Comparison of ENCODE assay signal across 8 cellular contexts in genomic region chr2:98634406-98635092, GRCh38. TPM values are rescaled to one million over a fixed set of nuclear protein-coding genes. Genes with fewer than 3 reads are reported as not detected.
A peak's percentile ranks its signal among the peaks of the same experiment; 100 is the strongest.
DNase-seq lines count a peak whose midpoint lies in the region; ATAC-seq, FAIRE-seq and TF ChIP-seq lines count a peak whose summit lies in the region.

No MANE protein-coding gene starts in this region.

- no peak overlapping the region for H3K4me3 Mint-ChIP-seq in CD14-positive monocyte
- peak overlapping the region; percentile 33 to 71 for H3K4me3 Mint-ChIP-seq in activated T-cell treated with anti-CD3 and anti-CD28 coated beads, Interleukin-2, amount 50 U/mL, for 72 hours

- no peak overlapping the region for H3K4me2 ChIP-seq in HepG2 (ENCODE audit: low read depth, low read length)

- no peak for DNase-seq in CD14-positive monocyte (ENCODE audit: low spot score)
- peak; percentile 21 for DNase-seq in LHCN-M2 (ENCODE audit: low read depth)
- peak; percentile 55 to 60 for DNase-seq in activated T-cell treated with anti-CD3 and anti-CD28 coated beads, Interleukin-2, amount 50 U/mL, for 72 hours
- DNase-seq in HepG2 (ENCODE audit: low spot score), result peak; percentile 14
- DNase-seq in stomach, result no peak
- DNase-seq in esophagus squamous epithelium (lab: John Stamatoyannopoulos, UW), result no peak
- no peak for DNase-seq in pons (ENCODE audit: low spot score)
- no peak for DNase-seq in NCI-H748 treated with DMSO at 0.1 percent for 48 hours (lab: John Stamatoyannopoulos, UW)

- H3K4me1 ChIP-seq in HepG2 (ENCODE audit: insufficient read depth, low read length), result no peaks in the 10 kb centered on the region
- H3K4me1 ChIP-seq in stomach, result no peaks in the 10 kb centered on the region
- no peaks in the 10 kb centered on the region for H3K4me1 ChIP-seq in esophagus squamous epithelium

- H3K27ac Mint-ChIP-seq in CD14-positive monocyte, result peak overlapping the region in 3 of 7 donors; percentile 15 to 21 (median 17)
- peak overlapping the region; percentile 53 for H3K27ac Mint-ChIP-seq in activated T-cell treated with anti-CD3 and anti-CD28 coated beads, Interleukin-2, amount 50 U/mL, for 72 hours

- no peaks in the 10 kb centered on the region for H3K27me3 Mint-ChIP-seq in CD14-positive monocyte (ENCODE audit: low read depth in 3 of 3)
- H3K27me3 Mint-ChIP-seq in activated T-cell treated with anti-CD3 and anti-CD28 coated beads, Interleukin-2, amount 50 U/mL, for 72 hours (ENCODE audit: low read depth), result no peaks in the 10 kb centered on the region

- in situ Hi-C loops in HepG2 (cut with HindIII; ENCODE audit: extremely low pct_ligation_motif_present, low pct_unique_long_range_greater_than_20kb), result no loop called here

- no peak overlapping the region for H2AFZ ChIP-seq in HepG2 (ENCODE audit: low read length)

- H3K27me3 ChIP-seq in HepG2 (ENCODE audit: control insufficient read depth in 1 of 2, insufficient read depth in 2 of 2, low read length in 2 of 2) (no peaks in the 10 kb centered on the region), stomach (no peaks in the 10 kb centered on the region), esophagus squamous epithelium (no peaks in the 10 kb centered on the region)

- H3K79me2 ChIP-seq in HepG2 (ENCODE audit: insufficient read depth, low read length), result no peaks in the 10 kb centered on the region

- ATAC-seq in activated T-cell treated with anti-CD3 and anti-CD28 coated beads, Interleukin-2, amount 50 U/mL, for 72 hours (replicated peaks in 1 of 2), result peak; percentile 45 to 59
- ATAC-seq in HepG2, result peak; percentile 81

- no peak overlapping the region for H3K9ac ChIP-seq in HepG2 (ENCODE audit: insufficient read depth, low read depth, low read length)

- intact Hi-C loops in CD14-positive monocyte (cut with micrococcal nuclease), result no loop called here
- intact Hi-C loops in HepG2 (cut with micrococcal nuclease; ENCODE audit: unreplicated experiment), result no loop called here
- intact Hi-C loops in stomach (cut with DNase I; ENCODE audit: low total_unique reads), result no loop called here
- intact Hi-C loops in esophagus squamous epithelium (cut with DNase I), result no loop called here

- no peaks in the 10 kb centered on the region for H3K4me1 Mint-ChIP-seq in CD14-positive monocyte
- peaks cover 49% of the 10 kb centered on the region for H3K4me1 Mint-ChIP-seq in activated T-cell treated with anti-CD3 and anti-CD28 coated beads, Interleukin-2, amount 50 U/mL, for 72 hours (ENCODE audit: low read depth)

- H3K36me3 ChIP-seq in HepG2 (replicated peaks in 1 of 2; ENCODE audit: control insufficient read depth in 1 of 2, insufficient read depth in 2 of 2, low read length in 2 of 2) (peaks cover 28 to 82% of the 10 kb centered on the region in 2 experiments), stomach (peaks cover 25 to 97% (median 93%) of the 10 kb centered on the region in 4 donors), esophagus squamous epithelium (peaks cover 0 to 58% (median 5%) of the 10 kb centered on the region in 3 donors)

- H3K9me3 ChIP-seq in HepG2 (ENCODE audit: low read length) (no peaks in the 10 kb centered on the region), stomach (no peaks in the 10 kb centered on the region), esophagus squamous epithelium (no peaks in the 10 kb centered on the region)

- CTCF ChIA-PET in HepG2 (lab: Yijun Ruan, JAX; ENCODE audit: low intra/inter-chr PET ratio, low total read pairs), result interaction anchor here (1.4 kb wide), 1 partner anchor 431 kb away, joined by 4 read pairs; no protein-coding TSS in a partner anchor

- no peaks in the 10 kb centered on the region for H4K20me1 ChIP-seq in HepG2 (ENCODE audit: insufficient read depth, low read length)

- TF ChIP-seq EP300 in HepG2 (IDR thresholded peaks at IDR 0.05; ENCODE audit: low read depth in 2 of 2, low read length in 2 of 2) (no peak), HepG2 (CRISPR knock-in tag; IDR thresholded peaks at IDR 0.05; ENCODE audit: borderline replicate concordance) (no peak), stomach (IDR thresholded peaks at IDR 0.05) (no peak)

- H3K4me3 ChIP-seq in HepG2 (replicated peaks in 1 of 3; ENCODE audit: insufficient read depth in 1 of 3, low read depth in 2 of 3, low read length in 3 of 3) (no peak overlapping the region), stomach (no peak overlapping the region), esophagus squamous epithelium (no peak overlapping the region)

- H3K9me3 Mint-ChIP-seq in CD14-positive monocyte, result peaks cover 0 to 7% (median 0%) of the 10 kb centered on the region in 7 donors
- no peaks in the 10 kb centered on the region for H3K9me3 Mint-ChIP-seq in activated T-cell treated with anti-CD3 and anti-CD28 coated beads, Interleukin-2, amount 50 U/mL, for 72 hours

- 97% methylated on average over 9 of the region's 9 CpGs for WGBS in HepG2 (ENCODE audit: low lambda C conversion rate)
- WGBS in stomach, 5 donors, result 75 to 82% (median 79%) methylated on average over 9 of the region's 9 CpGs
- WGBS in esophagus squamous epithelium, 2 donors, result 70 to 78% methylated on average over 8 to 9 of the region's 9 CpGs

- TF ChIP-seq POLR2A in HepG2 (IDR thresholded peaks at IDR 0.05; ENCODE audit: insufficient read depth in 1 of 2, low read depth in 2 of 2, low read length in 2 of 2), result no peak
- no peak for TF ChIP-seq POLR2A in stomach (IDR thresholded peaks at IDR 0.05)
- TF ChIP-seq POLR2A in esophagus squamous epithelium (IDR thresholded peaks at IDR 0.05), result no peak

- POLR2A ChIA-PET in HepG2 (lab: Yijun Ruan, JAX), result no interaction called here

- BruUV-seq in HepG2 (replicated peaks; lab: Mats Ljungman, UMichigan), result no TSS peak

- peaks cover 77 to 90% of the 10 kb centered on the region in 2 donors for H3K36me3 Mint-ChIP-seq in CD14-positive monocyte
- H3K36me3 Mint-ChIP-seq in activated T-cell treated with anti-CD3 and anti-CD28 coated beads, Interleukin-2, amount 50 U/mL, for 72 hours (ENCODE audit: insufficient read depth in 2 of 2), result peaks cover 4 to 35% of the 10 kb centered on the region in 2 donors

- FAIRE-seq in HepG2 (lab: Jason Lieb, UNC), result no peak

- peak; percentile 8 for TF ChIP-seq CTCF in CD14-positive monocyte (IDR thresholded peaks at IDR 0.05)
- peak; percentile 50 for TF ChIP-seq CTCF in HepG2 (CRISPR knock-in tag; IDR thresholded peaks at IDR 0.05)
- peak in 1 of 7 experiments; percentile 8 for TF ChIP-seq CTCF in stomach (IDR thresholded peaks at IDR 0.05)
- TF ChIP-seq CTCF in esophagus squamous epithelium (IDR thresholded peaks at IDR 0.05), result peak in 1 of 6 experiments; percentile 21

- no peak for TF ChIP-seq RAD21 in HepG2 (CRISPR knock-in tag; IDR thresholded peaks at IDR 0.05)

- H3K27ac ChIP-seq in HepG2 (ENCODE audit: extremely low read length, insufficient read depth, low read length), result no peak overlapping the region
- no peak overlapping the region for H3K27ac ChIP-seq in stomach
- no peak overlapping the region for H3K27ac ChIP-seq in esophagus squamous epithelium

RNA-seq across cellular contexts. Expression of gene UNC50, which starts 26.2 kb away (rescaled TPM):
- polyA plus RNA-seq in CD14-positive monocyte (10 to 100 TPM; 62.8 to 72.0 TPM), HepG2 (2011; rRNA removed) (63.3 and 92.6 TPM in 2 replicates), stomach (10 to 100 TPM; 16.6 to 34.5 (median 20.7) TPM)
- total RNA-seq in LHCN-M2 (2014; rRNA removed) (49.3 and 56.1 TPM in 2 replicates), HepG2 (2016; rRNA removed; fragmentation: Illumina TruSeq; extraction: Trizol) (58.0 and 95.6 TPM in 2 replicates), stomach (10 to 100 TPM; 10.3 to 71.4 (median 41.3) TPM), esophagus squamous epithelium (10 to 100 TPM; 18.3 to 49.4 (median 36.3) TPM)
- 29.7 TPM for polyA plus RNA-seq in LHCN-M2 (2012)
- 10 to 100 TPM; 35.2 to 40.6 TPM for total RNA-seq in activated T-cell treated with anti-CD3 and anti-CD28 coated beads, Interleukin-2, amount 50 U/mL, for 72 hours
- total RNA-seq in HepG2 (2016; cell fraction: cytosol; rRNA removed; fragmentation: Illumina TruSeq; extraction: Trizol; ENCODE audit: low read depth), result 42.0 and 43.6 TPM in 2 replicates
- total RNA-seq in HepG2 (2016; cell fraction: insoluble cytoplasmic fraction; rRNA removed; fragmentation: Illumina TruSeq; extraction: Trizol), result 63.0 and 102 TPM in 2 replicates
- total RNA-seq in HepG2 (2016; cell fraction: membrane; rRNA removed; fragmentation: Illumina TruSeq; extraction: Trizol), result 47.4 and 49.0 TPM in 2 replicates
- 79.1 and 80.7 TPM in 2 replicates for total RNA-seq in HepG2 (2016; cell fraction: nucleus; rRNA removed; fragmentation: Illumina TruSeq; extraction: Trizol)
- 47.2 and 81.0 TPM in 2 replicates for polyA plus RNA-seq in HepG2 (2011; cell fraction: cytosol; rRNA removed)
- 54.2 and 66.7 TPM in 2 replicates for polyA plus RNA-seq in HepG2 (2011; cell fraction: nucleus; rRNA removed)
- 68.6 and 76.2 TPM in 2 replicates for polyA plus RNA-seq in HepG2 (2012)
- 28.0 and 31.3 TPM in 2 replicates for polyA plus RNA-seq in HepG2 (2016; cell fraction: cytosol; fragmentation: Illumina TruSeq; extraction: Trizol; ENCODE audit: low read depth)
- 47.7 and 52.9 TPM in 2 replicates for polyA plus RNA-seq in HepG2 (2016; cell fraction: insoluble cytoplasmic fraction; fragmentation: Illumina TruSeq; extraction: Trizol; ENCODE audit: low read depth)
- 29.3 and 32.1 TPM in 2 replicates for polyA plus RNA-seq in HepG2 (2016; cell fraction: membrane; fragmentation: Illumina TruSeq; extraction: Trizol; ENCODE audit: low read depth)
- polyA plus RNA-seq in HepG2 (2016; cell fraction: nucleus; fragmentation: Illumina TruSeq; extraction: Trizol; ENCODE audit: insufficient read depth, low read depth), result 106 and 112 TPM in 2 replicates
- polyA minus RNA-seq in HepG2 (2011; rRNA and poly(A)+ RNA removed; ENCODE audit: low replicate concordance), result 13.4 and 13.9 TPM in 2 replicates
- 19.4 and 20.5 TPM in 2 replicates for polyA minus RNA-seq in HepG2 (2011; cell fraction: cytosol; rRNA and poly(A)+ RNA removed)
- polyA minus RNA-seq in HepG2 (2011; cell fraction: nucleus; rRNA and poly(A)+ RNA removed), result 42.7 and 44.1 TPM in 2 replicates

RNA-seq across cellular contexts. Expression of gene COA5, which starts 26.2 kb away (rescaled TPM):
- polyA plus RNA-seq in CD14-positive monocyte (10 to 100 TPM; 39.0 to 42.9 TPM), HepG2 (2011; rRNA removed) (43.6 and 44.4 TPM in 2 replicates), stomach (10 to 100 TPM; 28.9 to 46.7 (median 32.7) TPM)
- total RNA-seq in LHCN-M2 (2014; rRNA removed) (28.3 and 29.1 TPM in 2 replicates), HepG2 (2016; rRNA removed; fragmentation: Illumina TruSeq; extraction: Trizol) (64.5 and 72.9 TPM in 2 replicates), stomach (10 to 100 TPM in 4 of 5 donors, 1 to 10 TPM in 1; 1.2 to 60.6 (median 36.5) TPM), esophagus squamous epithelium (10 to 100 TPM; 15.5 to 37.8 (median 19.4) TPM)
- 23.0 TPM for polyA plus RNA-seq in LHCN-M2 (2012)
- total RNA-seq in activated T-cell treated with anti-CD3 and anti-CD28 coated beads, Interleukin-2, amount 50 U/mL, for 72 hours, result 10 to 100 TPM; 29.4 to 32.2 TPM
- total RNA-seq in HepG2 (2016; cell fraction: cytosol; rRNA removed; fragmentation: Illumina TruSeq; extraction: Trizol; ENCODE audit: low read depth), result 27.1 and 32.8 TPM in 2 replicates
- 61.3 and 76.9 TPM in 2 replicates for total RNA-seq in HepG2 (2016; cell fraction: insoluble cytoplasmic fraction; rRNA removed; fragmentation: Illumina TruSeq; extraction: Trizol)
- total RNA-seq in HepG2 (2016; cell fraction: membrane; rRNA removed; fragmentation: Illumina TruSeq; extraction: Trizol), result 46.1 and 48.2 TPM in 2 replicates
- 41.0 and 50.3 TPM in 2 replicates for total RNA-seq in HepG2 (2016; cell fraction: nucleus; rRNA removed; fragmentation: Illumina TruSeq; extraction: Trizol)
- polyA plus RNA-seq in HepG2 (2011; cell fraction: cytosol; rRNA removed), result 33.4 and 39.7 TPM in 2 replicates
- 36.9 and 50.2 TPM in 2 replicates for polyA plus RNA-seq in HepG2 (2011; cell fraction: nucleus; rRNA removed)
- 71.5 and 94.3 TPM in 2 replicates for polyA plus RNA-seq in HepG2 (2012)
- polyA plus RNA-seq in HepG2 (2016; cell fraction: cytosol; fragmentation: Illumina TruSeq; extraction: Trizol; ENCODE audit: low read depth), result 25.6 and 45.6 TPM in 2 replicates
- 61.8 and 75.0 TPM in 2 replicates for polyA plus RNA-seq in HepG2 (2016; cell fraction: insoluble cytoplasmic fraction; fragmentation: Illumina TruSeq; extraction: Trizol; ENCODE audit: low read depth)
- polyA plus RNA-seq in HepG2 (2016; cell fraction: membrane; fragmentation: Illumina TruSeq; extraction: Trizol; ENCODE audit: low read depth), result 38.1 and 48.3 TPM in 2 replicates
- 94.3 and 101 TPM in 2 replicates for polyA plus RNA-seq in HepG2 (2016; cell fraction: nucleus; fragmentation: Illumina TruSeq; extraction: Trizol; ENCODE audit: insufficient read depth, low read depth)
- 4.7 and 10.7 TPM in 2 replicates for polyA minus RNA-seq in HepG2 (2011; rRNA and poly(A)+ RNA removed; ENCODE audit: low replicate concordance)
- polyA minus RNA-seq in HepG2 (2011; cell fraction: cytosol; rRNA and poly(A)+ RNA removed), result 7.8 and 8.6 TPM in 2 replicates
- 45.1 and 55.9 TPM in 2 replicates for polyA minus RNA-seq in HepG2 (2011; cell fraction: nucleus; rRNA and poly(A)+ RNA removed)

Comparison
In these comparisons a context has a peak if more than half of its experiments do, and no peak if none do; other contexts are left out.
1. DNase-seq: peak in LHCN-M2 (single experiment), activated T-cell treated with anti-CD3 and anti-CD28 coated beads, Interleukin-2, amount 50 U/mL, for 72 hours (2 of 2) and HepG2 (single experiment); none in CD14-positive monocyte (single experiment), stomach (single experiment), esophagus squamous epithelium (single experiment), pons (single experiment) and NCI-H748 treated with DMSO at 0.1 percent for 48 hours (single experiment).
2. H3K4me3 Mint-ChIP-seq: peak in activated T-cell treated with anti-CD3 and anti-CD28 coated beads, Interleukin-2, amount 50 U/mL, for 72 hours (2 of 2); none in CD14-positive monocyte (0 of 2).